ENCODE assay signal across 39 cellular contexts in genomic region chr10:19120381-19120908, GRCh38.
"Had no signal": no experiment of that assay in that cellular context is flagged by ENCODE, and none has a peak within 500 bp of the region (broad histone marks: within the 10 kb centered on the region; RNA-seq: fewer than 3 reads in every experiment).

No MANE protein-coding gene starts in this region.

- H3K4me3 ChIP-seq: ascending aorta, cardiac muscle cell had no signal

- H3K9me3 ChIP-seq: ascending aorta had no signal

- H3K4me1 Mint-ChIP-seq: activated CD4-positive, alpha-beta memory T cell treated with anti-CD3 and anti-CD28 coated beads, Interleukin-2, amount 10 ng/mL, durations not matched to agents 7 days and 5 days; activated CD4-positive, alpha-beta T cell treated with anti-CD3 and anti-CD28 coated beads for 36 hours; activated CD4-positive, alpha-beta T cell treated with anti-CD3 and anti-CD28 coated beads, Interleukin-2, amount 10 ng/mL, durations not matched to agents 7 days and 5 days; activated CD8-positive, alpha-beta memory T cell treated with anti-CD3 and anti-CD28 coated beads, Interleukin-2, amount 10 ng/mL, durations not matched to agents 7 days and 5 days; activated naive CD4-positive, alpha-beta T cell treated with anti-CD3 and anti-CD28 coated beads, Interleukin-2, amount 10 ng/mL, durations not matched to agents 7 days and 5 days; activated naive CD4-positive, alpha-beta T cell treated with anti-CD3 and anti-CD28 coated beads, Interleukin-2, amount 50 U/mL, for 24 hours; activated naive CD8-positive, alpha-beta T cell treated with anti-CD3 and anti-CD28 coated beads, Interleukin-2, amount 10 ng/mL, durations not matched to agents 7 days and 5 days; activated naive CD8-positive, alpha-beta T cell treated with anti-CD3 and anti-CD28 coated beads, Interleukin-2, amount 50 U/mL, for 24 hours; central memory CD8-positive, alpha-beta T cell had no signal

- H3K9me3 Mint-ChIP-seq: brain had no signal

- ATAC-seq: activated CD4-positive, alpha-beta T cell treated with anti-CD3 and anti-CD28 coated beads for 36 hours; activated CD4-positive, CD25-positive, alpha-beta regulatory T cell treated with anti-CD3 and anti-CD28 coated beads, Interleukin-2, amount 50 U/mL, for 24 hours; activated CD8-positive, alpha-beta memory T cell treated with anti-CD3 and anti-CD28 coated beads, Interleukin-2, amount 10 ng/mL, durations not matched to agents 7 days and 5 days; activated CD8-positive, alpha-beta T cell treated with anti-CD3 and anti-CD28 coated beads, Interleukin-2, amount 10 ng/mL, durations not matched to agents 7 days and 5 days; activated naive CD8-positive, alpha-beta T cell treated with anti-CD3 and anti-CD28 coated beads, Interleukin-2, amount 50 U/mL, for 24 hours had no signal

- H3K27me3 Mint-ChIP-seq: activated CD4-positive, alpha-beta memory T cell treated with anti-CD3 and anti-CD28 coated beads, Interleukin-2, amount 10 ng/mL, durations not matched to agents 7 days and 5 days; activated CD4-positive, alpha-beta T cell treated with anti-CD3 and anti-CD28 coated beads for 36 hours; activated CD4-positive, alpha-beta T cell treated with anti-CD3 and anti-CD28 coated beads, Interleukin-2, amount 10 ng/mL, durations not matched to agents 7 days and 5 days; activated CD8-positive, alpha-beta memory T cell treated with anti-CD3 and anti-CD28 coated beads, Interleukin-2, amount 10 ng/mL, durations not matched to agents 7 days and 5 days; activated naive CD4-positive, alpha-beta T cell treated with anti-CD3 and anti-CD28 coated beads, Interleukin-2, amount 10 ng/mL, durations not matched to agents 7 days and 5 days; activated naive CD4-positive, alpha-beta T cell treated with anti-CD3 and anti-CD28 coated beads, Interleukin-2, amount 50 U/mL, for 24 hours; activated naive CD8-positive, alpha-beta T cell; activated naive CD8-positive, alpha-beta T cell treated with anti-CD3 and anti-CD28 coated beads, Interleukin-2, amount 10 ng/mL, durations not matched to agents 7 days and 5 days; activated naive CD8-positive, alpha-beta T cell treated with anti-CD3 and anti-CD28 coated beads, Interleukin-2, amount 50 U/mL, for 24 hours; activated T-cell treated with anti-CD3 and anti-CD28 coated beads, Interleukin-2, amount 50 U/mL, for 24 hours; brain; central memory CD8-positive, alpha-beta T cell had no signal

- FAIRE-seq: bronchial epithelial cell, TTC549 had no signal

- DNase-seq: activated CD4-positive, alpha-beta memory T cell treated with anti-CD3 and anti-CD28 coated beads, Interleukin-2, amount 10 ng/mL, durations not matched to agents 7 days and 5 days; activated CD4-positive, alpha-beta T cell treated with anti-CD3 and anti-CD28 coated beads for 1 hour; activated CD4-positive, alpha-beta T cell treated with anti-CD3 and anti-CD28 coated beads for 36 hours; activated CD4-positive, alpha-beta T cell treated with anti-CD3 and anti-CD28 coated beads for 48 hours; activated CD4-positive, alpha-beta T cell treated with anti-CD3 and anti-CD28 coated beads, Interleukin-2, amount 10 ng/mL, durations not matched to agents 7 days and 5 days; activated CD4-positive, alpha-beta T cell treated with anti-CD3 and anti-CD28 coated beads, Interleukin-2, amount 50 U/mL, for 48 hours; activated CD4-positive, CD25-positive, alpha-beta regulatory T cell; activated CD8-positive, alpha-beta memory T cell treated with anti-CD3 and anti-CD28 coated beads for 24 hours; activated CD8-positive, alpha-beta memory T cell treated with anti-CD3 and anti-CD28 coated beads, Interleukin-2, amount 10 ng/mL, durations not matched to agents 7 days and 5 days; activated CD8-positive, alpha-beta memory T cell treated with anti-CD3 and anti-CD28 coated beads, Interleukin-2, amount 50 U/mL, for 48 hours; activated CD8-positive, alpha-beta T cell treated with anti-CD3 and anti-CD28 coated beads, Interleukin-2, amount 10 ng/mL, durations not matched to agents 7 days and 5 days; activated effector memory CD4-positive, alpha-beta T cell treated with Interleukin-2 at 50 U/mL for 16 hours; activated gamma-delta T cell; activated naive CD4-positive, alpha-beta T cell treated with anti-CD3 and anti-CD28 coated beads, Interleukin-2, amount 10 ng/mL, durations not matched to agents 7 days and 5 days; activated naive CD4-positive, alpha-beta T cell treated with Interleukin-2 at 50 U/mL for 16 hours; activated naive CD8-positive, alpha-beta T cell treated with anti-CD3 and anti-CD28 coated beads, Interleukin-2, amount 10 ng/mL, durations not matched to agents 7 days and 5 days; activated naive CD8-positive, alpha-beta T cell treated with anti-CD3 and anti-CD28 coated beads, Interleukin-2, amount 50 U/mL, for 24 hours; activated T-cell treated with anti-CD3 and anti-CD28 coated beads, Interleukin-2, amount 50 U/mL, for 24 hours; activated T-cell treated with anti-CD3 and anti-CD28 coated beads, Interleukin-2, amount 50 U/mL, for 48 hours; amygdala; anterior cingulate cortex; caudate nucleus; cerebellar nuclear complex; T-helper 2 cell; T-helper 9 cell; WERI-Rb-1 had no signal

- H3K27ac Mint-ChIP-seq: activated CD4-positive, alpha-beta memory T cell treated with anti-CD3 and anti-CD28 coated beads, Interleukin-2, amount 10 ng/mL, durations not matched to agents 7 days and 5 days; activated CD4-positive, alpha-beta T cell treated with anti-CD3 and anti-CD28 coated beads for 36 hours; activated CD4-positive, alpha-beta T cell treated with anti-CD3 and anti-CD28 coated beads, Interleukin-2, amount 10 ng/mL, durations not matched to agents 7 days and 5 days; activated CD8-positive, alpha-beta memory T cell treated with anti-CD3 and anti-CD28 coated beads, Interleukin-2, amount 10 ng/mL, durations not matched to agents 7 days and 5 days; activated CD8-positive, alpha-beta T cell treated with anti-CD3 and anti-CD28 coated beads, Interleukin-2, amount 10 ng/mL, durations not matched to agents 7 days and 5 days; activated naive CD4-positive, alpha-beta T cell treated with anti-CD3 and anti-CD28 coated beads, Interleukin-2, amount 10 ng/mL, durations not matched to agents 7 days and 5 days; activated naive CD4-positive, alpha-beta T cell treated with anti-CD3 and anti-CD28 coated beads, Interleukin-2, amount 50 U/mL, for 24 hours; activated naive CD8-positive, alpha-beta T cell; activated naive CD8-positive, alpha-beta T cell treated with anti-CD3 and anti-CD28 coated beads, Interleukin-2, amount 10 ng/mL, durations not matched to agents 7 days and 5 days; activated naive CD8-positive, alpha-beta T cell treated with anti-CD3 and anti-CD28 coated beads, Interleukin-2, amount 50 U/mL, for 24 hours; activated T-cell treated with anti-CD3 and anti-CD28 coated beads, Interleukin-2, amount 50 U/mL, for 24 hours; activated T-helper 2 cell treated with anti-CD3 and anti-CD28 coated beads, Interferon-gamma antibody, Interleukin-2, Interleukin-4, amounts not matched to agents 10 μg/mL and 5 μg/mL and 100 μg/mL, durations not matched to agents 14 hours and 24 hours and 36 hours; T-helper 1 cell treated with Interleukin-12 subunit alpha and Interleukin-12 subunit beta and Interleukin-4 antibody, amounts not matched to agents 30 μg/mL and 1 μg/mL, for 36 hours; T-helper 2 cell treated with Interferon-gamma antibody and Interleukin-4, amounts not matched to agents 5 μg/mL and 100 μg/mL, for 36 hours; WTC11 had no signal

- H3K27me3 ChIP-seq: ascending aorta, cardiac muscle cell had no signal

- H3K4me1 ChIP-seq: ascending aorta had no signal

- H3K4me3 Mint-ChIP-seq: activated CD4-positive, alpha-beta memory T cell treated with anti-CD3 and anti-CD28 coated beads, Interleukin-2, amount 10 ng/mL, durations not matched to agents 7 days and 5 days; activated CD4-positive, alpha-beta T cell treated with anti-CD3 and anti-CD28 coated beads for 36 hours; activated CD4-positive, alpha-beta T cell treated with anti-CD3 and anti-CD28 coated beads, Interleukin-2, amount 10 ng/mL, durations not matched to agents 7 days and 5 days; activated CD8-positive, alpha-beta memory T cell treated with anti-CD3 and anti-CD28 coated beads, Interleukin-2, amount 10 ng/mL, durations not matched to agents 7 days and 5 days; activated CD8-positive, alpha-beta T cell treated with anti-CD3 and anti-CD28 coated beads, Interleukin-2, amount 10 ng/mL, durations not matched to agents 7 days and 5 days; activated naive CD4-positive, alpha-beta T cell treated with anti-CD3 and anti-CD28 coated beads, Interleukin-2, amount 10 ng/mL, durations not matched to agents 7 days and 5 days; activated naive CD4-positive, alpha-beta T cell treated with anti-CD3 and anti-CD28 coated beads, Interleukin-2, amount 50 U/mL, for 24 hours; activated naive CD8-positive, alpha-beta T cell; activated naive CD8-positive, alpha-beta T cell treated with anti-CD3 and anti-CD28 coated beads, Interleukin-2, amount 10 ng/mL, durations not matched to agents 7 days and 5 days; activated naive CD8-positive, alpha-beta T cell treated with anti-CD3 and anti-CD28 coated beads, Interleukin-2, amount 50 U/mL, for 24 hours; activated T-cell treated with anti-CD3 and anti-CD28 coated beads, Interleukin-2, amount 50 U/mL, for 24 hours; brain; central memory CD8-positive, alpha-beta T cell; T-helper 1 cell treated with Interleukin-12 subunit alpha and Interleukin-12 subunit beta and Interleukin-4 antibody, amounts not matched to agents 30 μg/mL and 1 μg/mL, for 36 hours; T-helper 2 cell treated with Interferon-gamma antibody and Interleukin-4, amounts not matched to agents 5 μg/mL and 100 μg/mL, for 36 hours; WTC11 had no signal

- H3K36me3 Mint-ChIP-seq: activated CD8-positive, alpha-beta memory T cell treated with anti-CD3 and anti-CD28 coated beads, Interleukin-2, amount 10 ng/mL, durations not matched to agents 7 days and 5 days; activated naive CD4-positive, alpha-beta T cell treated with anti-CD3 and anti-CD28 coated beads, Interleukin-2, amount 10 ng/mL, durations not matched to agents 7 days and 5 days; activated naive CD4-positive, alpha-beta T cell treated with anti-CD3 and anti-CD28 coated beads, Interleukin-2, amount 50 U/mL, for 24 hours; activated naive CD8-positive, alpha-beta T cell; activated naive CD8-positive, alpha-beta T cell treated with anti-CD3 and anti-CD28 coated beads, Interleukin-2, amount 10 ng/mL, durations not matched to agents 7 days and 5 days; brain had no signal

- H3K36me3 ChIP-seq: ascending aorta, cardiac muscle cell, WERI-Rb-1 had no signal

- H3K27ac ChIP-seq: ascending aorta, cardiac muscle cell, WERI-Rb-1 had no signal
